Comparison of ENCODE assay signal across 8 cellular contexts in genomic region chr12:118404876-118405521, GRCh38. TPM values are rescaled to one million over a fixed set of nuclear protein-coding genes. Genes with fewer than 3 reads are reported as not detected.
DNase-seq lines count a peak whose midpoint lies in the region; ATAC-seq and TF ChIP-seq lines count a peak whose summit lies in the region.

No MANE protein-coding gene starts in this region.

- no peak for TF ChIP-seq POLR2A in upper lobe of left lung (IDR thresholded peaks at IDR 0.05)

- no peak overlapping the region for H2AFZ ChIP-seq in OCI-LY7 (ENCODE audit: low read length)

- H3K4me3 ChIP-seq in OCI-LY7 (ENCODE audit: low read depth, low read length, poor library complexity, severe bottlenecking) (no peak overlapping the region), fibroblast of mammary gland (ENCODE audit: control insufficient read depth, low read depth, low read length) (no peak overlapping the region), upper lobe of left lung (no peak overlapping the region)

- no peaks in the 10 kb centered on the region for H3K4me1 ChIP-seq in OCI-LY7 (ENCODE audit: insufficient read depth, low read length, poor library complexity, severe bottlenecking)
- H3K4me1 ChIP-seq in upper lobe of left lung: no peaks in the 10 kb centered on the region

- no peak for TF ChIP-seq EP300 in upper lobe of left lung (IDR thresholded peaks at IDR 0.05)

- TF ChIP-seq CTCF in OCI-LY7 (conservative IDR thresholded peaks at IDR 0.05; ENCODE audit: low read length) (peak; percentile 98), fibroblast of mammary gland (conservative IDR thresholded peaks at IDR 0.05; ENCODE audit: control insufficient read depth, insufficient read depth, low read depth, low read length) (peak; percentile 78), upper lobe of left lung (IDR thresholded peaks at IDR 0.05) (peak; percentile 40 to 73 (median 60))

- ATAC-seq in upper lobe of left lung (ENCODE audit: low FRiP score in 2 of 2) (peak in 1 of 2 donors; percentile 70), GM19452 (IDR thresholded peaks at IDR 0.05; ENCODE audit: unreplicated experiment) (no peak)

- POLR2A ChIA-PET in OCI-LY7 (lab: Charles Lee): interaction anchor here (0.5 kb wide), 1 partner anchor 10 kb away, joined by 5 read pairs; no protein-coding TSS in a partner anchor

- WGBS in upper lobe of left lung, 2 donors: 39 to 48% methylated on average over 4 of the region's 4 CpGs

- no peak overlapping the region for H3K4me2 ChIP-seq in OCI-LY7 (ENCODE audit: low read length)

- H3K9me3 ChIP-seq in OCI-LY7 (ENCODE audit: low read length) (no peaks in the 10 kb centered on the region), upper lobe of left lung (no peaks in the 10 kb centered on the region)

- no TSS peak for BruUV-seq in OCI-LY7 (replicated peaks; lab: Mats Ljungman, UMichigan)

- H3K9me2 ChIP-seq in OCI-LY7 (ENCODE audit: insufficient read depth, low read length): no peaks in the 10 kb centered on the region

- H3K36me3 ChIP-seq in OCI-LY7 (ENCODE audit: insufficient read depth, low read length): peaks cover 90% of the 10 kb centered on the region
- H3K36me3 ChIP-seq in upper lobe of left lung: peaks cover 6 to 91% (median 61%) of the 10 kb centered on the region in 4 donors

- H3K27ac ChIP-seq in OCI-LY7 (ENCODE audit: low read depth, low read length, poor library complexity, severe bottlenecking) (no peak overlapping the region), upper lobe of left lung (no peak overlapping the region)

- intact Hi-C loops in OCI-LY7 (cut with micrococcal nuclease; ENCODE audit: unreplicated experiment): loop anchor here (10.0 kb wide), 1 partner anchor 310 kb away; no protein-coding TSS in a partner anchor

- DNase-seq in DMS79 treated with DMSO at 0.1 percent for 48 hours (lab: John Stamatoyannopoulos, UW) (peak; percentile 56), HK-2 (ENCODE audit: unreplicated experiment) (peak; percentile 11), OCI-LY7 (ENCODE audit: low spot score) (peak; percentile 63), activated T-cell treated with anti-CD3 and anti-CD28 coated beads for 4 hours (peak; percentile 38), fibroblast of mammary gland (ENCODE audit: low read depth) (peak; percentile 71), nucleus accumbens (lab: John Stamatoyannopoulos, UW) (peak in 35 of 56 donors; percentile 0 to 84 (median 29)), upper lobe of left lung (peak in 1 of 2 donors; percentile 32)

- peaks cover 10% of the 10 kb centered on the region; the same call in 1 of the 2 replicates for H4K20me1 ChIP-seq in OCI-LY7 (ENCODE audit: insufficient read depth, low read length)

- no peaks in the 10 kb centered on the region for H3K27me3 ChIP-seq in upper lobe of left lung

- no peaks in the 10 kb centered on the region for H3K79me2 ChIP-seq in OCI-LY7 (ENCODE audit: insufficient read depth, low read depth, low read length)

- CTCF ChIA-PET in OCI-LY7 (lab: Charles Lee; ENCODE audit: unreplicated experiment): no interaction called here

RNA-seq across cellular contexts. Expression of gene SUDS3, which starts 28.6 kb away (rescaled TPM):
- total RNA-seq in OCI-LY7 (2014; rRNA removed; shearing (Covaris generic)): 33.8 and 34.4 TPM in 2 replicates
- total RNA-seq in OCI-LY7 (2022) (39.1 and 45.2 TPM in 2 replicates), upper lobe of left lung (10 to 100 TPM; 18.4 to 69.1 (median 35.1) TPM)

RNA-seq across cellular contexts. Expression of gene TAOK3, which starts 32.3 kb away (rescaled TPM):
- total RNA-seq in OCI-LY7 (2014; rRNA removed; shearing (Covaris generic)): 30.7 and 48.4 TPM in 2 replicates
- total RNA-seq in OCI-LY7 (2022) (56.0 and 56.9 TPM in 2 replicates), upper lobe of left lung (100 to 1,000 TPM in 1 of 6 donors, 10 to 100 TPM in 5; 49.7 to 111 (median 67.8) TPM)
